ENCODE assay signal across 1 cellular context in genomic region chr14:90383126-90383730, GRCh38.
A peak's percentile ranks its signal among the peaks of the same experiment; 100 is the strongest.
TF ChIP-seq lines count a peak whose summit lies in the region.

No MANE protein-coding gene starts in this region.

TF ChIP-seq in A549, 52 proteins besides CTCF, POLR2A, EP300 and RAD21 (continued from another document):
- no peak for TF ChIP-seq USF2 (IDR thresholded peaks at IDR 0.05)
- TF ChIP-seq MAFK (IDR thresholded peaks at IDR 0.05; ENCODE audit: partially characterized antibody): no peak
- TF ChIP-seq FOXS1 (CRISPR knock-in tag; IDR thresholded peaks at IDR 0.05): no peak
- peak; percentile 68; the same call in 2 of the 3 replicates for TF ChIP-seq BCL3 (IDR thresholded peaks at IDR 0.05)
- TF ChIP-seq HEYL (CRISPR knock-in tag; IDR thresholded peaks at IDR 0.05): no peak
- no peak for TF ChIP-seq CBX2 (IDR thresholded peaks at IDR 0.05; ENCODE audit: borderline replicate concordance, low read depth)
- no peak for TF ChIP-seq HMGXB4 (CRISPR knock-in tag; IDR thresholded peaks at IDR 0.05; ENCODE audit: borderline replicate concordance)
- no peak for TF ChIP-seq NPAS2 (CRISPR knock-in tag; IDR thresholded peaks at IDR 0.05; ENCODE audit: borderline replicate concordance)
- no peak for TF ChIP-seq ESRRA (IDR thresholded peaks at IDR 0.05; ENCODE audit: borderline replicate concordance, low read length)
- no peak for TF ChIP-seq FOSB (CRISPR knock-in tag; IDR thresholded peaks at IDR 0.05)
- no peak for TF ChIP-seq ZC3H11A (IDR thresholded peaks at IDR 0.05)
- peak; percentile 99 for TF ChIP-seq MAX (IDR thresholded peaks at IDR 0.05)
- no peak for TF ChIP-seq FOSL2 (IDR thresholded peaks at IDR 0.05)
- peak; percentile 57 for TF ChIP-seq FOSL2 (CRISPR knock-in tag; IDR thresholded peaks at IDR 0.05)
- TF ChIP-seq RNF2 (IDR thresholded peaks at IDR 0.05; ENCODE audit: borderline replicate concordance, low read depth): no peak
- no peak for TF ChIP-seq RCOR1 (IDR thresholded peaks at IDR 0.05; ENCODE audit: low read depth, low read length)
- peak; percentile 97 for TF ChIP-seq PBX3 (IDR thresholded peaks at IDR 0.05)
- TF ChIP-seq EHMT2 (IDR thresholded peaks at IDR 0.05; ENCODE audit: low read depth): no peak
- TF ChIP-seq ZFP36 (IDR thresholded peaks at IDR 0.05; ENCODE audit: borderline replicate concordance, partially characterized antibody): no peak
- no peak for TF ChIP-seq NFE2L2 (conservative IDR thresholded peaks at IDR 0.05; ENCODE audit: low read length)
- peak; percentile 57; the same call in 1 of the 2 replicates for TF ChIP-seq PHF8 (IDR thresholded peaks at IDR 0.05; ENCODE audit: borderline replicate concordance, low read depth)
- no peak for TF ChIP-seq KDM5A (IDR thresholded peaks at IDR 0.05)
- TF ChIP-seq ATOH8 (CRISPR knock-in tag; IDR thresholded peaks at IDR 0.05; ENCODE audit: low read depth): 0 out of 2 replicates have a peak, but pooled peaks have one; percentile 19
- peak; percentile 72 for TF ChIP-seq CHD2 (IDR thresholded peaks at IDR 0.05; ENCODE audit: low read length, partially characterized antibody)
- TF ChIP-seq KDM1A (IDR thresholded peaks at IDR 0.05; ENCODE audit: low read depth): no peak
- no peak for TF ChIP-seq ELK1 (IDR thresholded peaks at IDR 0.05; ENCODE audit: low read depth, low read length)
- peak; percentile 98 for TF ChIP-seq MYC (IDR thresholded peaks at IDR 0.05; ENCODE audit: borderline replicate concordance, low read length)
- TF ChIP-seq HOXA7 (CRISPR knock-in tag; IDR thresholded peaks at IDR 0.05): peak; percentile 41; the same call in 1 of the 2 replicates
